2 cellular contexts compared by ENCODE assay signal in the genomic region with DNA sequence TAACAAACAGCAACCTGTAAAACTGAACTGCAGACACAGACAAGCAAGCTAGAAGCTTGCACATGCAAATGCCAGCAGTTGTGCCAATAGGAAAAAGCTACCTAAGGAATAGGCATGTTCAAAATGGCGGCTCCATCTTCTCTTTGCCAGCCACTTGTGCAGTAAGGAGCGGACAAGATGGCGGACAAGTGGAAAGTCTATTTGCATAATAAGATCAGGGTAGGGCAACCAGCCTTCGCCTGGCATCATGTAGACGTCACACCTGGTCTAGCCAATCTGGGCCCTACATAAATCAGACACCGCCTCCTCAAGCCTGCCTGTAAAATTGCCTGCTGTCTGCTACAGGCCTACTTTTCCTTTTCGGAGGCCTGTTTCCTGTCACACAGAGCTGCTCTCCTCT.
TF ChIP-seq lines count a peak whose summit lies in the region.

No MANE protein-coding gene starts in this region.

TF ChIP-seq in K562, 482 proteins besides CTCF, POLR2A, EP300 and RAD21:
- TF ChIP-seq YY1 (IDR thresholded peaks at IDR 0.05; ENCODE audit: borderline replicate concordance in 1 of 3, control insufficient read depth in 1 of 3, extremely low read depth in 1 of 3, insufficient read depth in 3 of 3, insufficient read length in 1 of 3, insufficient replicate concordance in 2 of 3, low read depth in 1 of 3, low read length in 2 of 3) (peak in 1 of 3 experiments; percentile 67), GTF2E2 (tag; IDR thresholded peaks at IDR 0.05) (no peak)

TF ChIP-seq in HepG2, 621 proteins besides CTCF, POLR2A, EP300 and RAD21:
- TF ChIP-seq KLF9 (CRISPR knock-in tag; IDR thresholded peaks at IDR 0.05; ENCODE audit: low read depth) (no peak), ZNF382 (CRISPR knock-in tag; IDR thresholded peaks at IDR 0.05; ENCODE audit: borderline replicate concordance) (no peak), ZBTB21 (CRISPR knock-in tag; IDR thresholded peaks at IDR 0.05) (no peak), SRSF4 (IDR thresholded peaks at IDR 0.05; ENCODE audit: low read depth, low read length, poor library complexity, severe bottlenecking) (no peak), STAG1 (CRISPR knock-in tag; IDR thresholded peaks at IDR 0.05) (no peak), JUND (CRISPR knock-in tag; IDR thresholded peaks at IDR 0.05) (no peak), KLF16 (CRISPR knock-in tag; IDR thresholded peaks at IDR 0.05) (no peak), ASH2L (IDR thresholded peaks at IDR 0.05; ENCODE audit: insufficient read length, low read depth, low read length) (no peak), SMAD1 (CRISPR knock-in tag; IDR thresholded peaks at IDR 0.05; ENCODE audit: borderline replicate concordance, low read depth) (no peak)
